16 cellular contexts compared by ENCODE assay signal in the genomic region with DNA sequence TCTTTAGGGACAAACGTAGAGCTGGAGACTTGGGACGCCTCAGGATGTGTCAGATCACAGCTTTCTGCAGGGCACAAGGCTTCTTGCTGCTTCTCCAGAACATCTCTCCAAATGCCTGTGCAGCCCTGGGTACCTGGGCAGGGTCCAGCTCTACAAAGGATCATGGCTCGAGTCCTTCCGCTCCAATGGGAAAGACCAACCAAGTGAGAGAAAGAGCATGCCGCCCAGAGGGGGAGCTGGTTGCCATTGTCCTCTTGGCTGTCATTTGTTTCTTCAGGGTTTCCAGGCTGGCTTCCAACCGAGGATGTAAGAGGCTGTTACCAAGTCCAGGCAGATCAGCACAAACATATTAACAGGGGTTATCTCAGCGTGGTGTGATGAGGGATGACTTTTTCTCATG. TPM values are rescaled to one million over a fixed set of nuclear protein-coding genes. Genes with fewer than 3 reads are reported as not detected.
"Had no signal": no experiment of that assay in that cellular context is flagged by ENCODE, and none has a peak within 500 bp of the region (broad histone marks: within the 10 kb centered on the region; RNA-seq: fewer than 3 reads in every experiment).

No MANE protein-coding gene starts in this region.

- H3K4me1 Mint-ChIP-seq: stimulated activated naive B cell treated with anti-CD40 and anti-IgM and Interleukin-4, amounts not matched to agents 10 μg/mL and 1 μg/mL and 100 μg/mL, for 72 hours had no signal

- ATAC-seq: activated T-cell treated with anti-CD3 and anti-CD28 coated beads, Interleukin-2, amount 50 U/mL, for 72 hours; heart right ventricle; naive thymus-derived CD4-positive, alpha-beta T cell; stimulated activated naive B cell treated with anti-CD40 and anti-IgM and Interleukin-4, amounts not matched to agents 10 μg/mL and 1 μg/mL and 100 μg/mL, for 72 hours; upper lobe of right lung had no signal

- H3K36me3 Mint-ChIP-seq: stimulated activated naive B cell treated with anti-CD40 and anti-IgM and Interleukin-4, amounts not matched to agents 10 μg/mL and 1 μg/mL and 100 μg/mL, for 72 hours had no signal

- H3K4me3 Mint-ChIP-seq: activated CD4-positive, alpha-beta memory T cell treated with anti-CD3 and anti-CD28 coated beads for 36 hours; activated T-cell treated with anti-CD3 and anti-CD28 coated beads, Interleukin-2, amount 50 U/mL, for 72 hours; naive thymus-derived CD4-positive, alpha-beta T cell; stimulated activated naive B cell treated with anti-CD40 and anti-IgM and Interleukin-4, amounts not matched to agents 10 μg/mL and 1 μg/mL and 100 μg/mL, for 72 hours had no signal

- DNase-seq: activated CD4-positive, alpha-beta memory T cell treated with anti-CD3 and anti-CD28 coated beads for 36 hours; activated gamma-delta T cell treated with Interleukin-2 at 50 U/mL for 16 hours; activated T-cell treated with anti-CD3 and anti-CD28 coated beads, Interleukin-2, amount 50 U/mL, for 72 hours; effector CD4-positive, alpha-beta T cell; heart right ventricle; naive thymus-derived CD4-positive, alpha-beta T cell; occipital lobe; sigmoid colon; stimulated activated CD4-positive, alpha-beta T cell treated with anti-CD3 and anti-CD28 coated beads, Interleukin-2, amount 100 ng/mL, for 24 hours; stimulated activated naive B cell treated with anti-CD40 and anti-IgM and Interleukin-4, amounts not matched to agents 10 μg/mL and 1 μg/mL and 100 μg/mL, for 72 hours; SW 1271; upper lobe of right lung had no signal

- H3K27ac Mint-ChIP-seq: activated CD4-positive, alpha-beta memory T cell treated with anti-CD3 and anti-CD28 coated beads for 36 hours; activated T-cell treated with anti-CD3 and anti-CD28 coated beads, Interleukin-2, amount 50 U/mL, for 72 hours; stimulated activated naive B cell treated with anti-CD40 and anti-IgM and Interleukin-4, amounts not matched to agents 10 μg/mL and 1 μg/mL and 100 μg/mL, for 72 hours had no signal

RNA-seq across cellular contexts. Expression of a gene that starts 5.6 kb away (rescaled TPM):
- total RNA-seq: activated CD4-positive, alpha-beta memory T cell treated with anti-CD3 and anti-CD28 coated beads for 36 hours; activated T-cell treated with anti-CD3 and anti-CD28 coated beads, Interleukin-2, amount 50 U/mL, for 72 hours; ascending aorta; frontal cortex; liver; occipital lobe; prostate gland; upper lobe of right lung had no signal
